Comparison of ENCODE assay signal across 13 cellular contexts in genomic region chr15:79169531-79170123, GRCh38.
A peak's percentile ranks its signal among the peaks of the same experiment; 100 is the strongest.
DNase-seq lines count a peak whose midpoint lies in the region; ATAC-seq and TF ChIP-seq lines count a peak whose summit lies in the region.
"Had no signal": no experiment of that assay in that cellular context is flagged by ENCODE, and none has a peak within 500 bp of the region (broad histone marks: within the 10 kb centered on the region; RNA-seq: fewer than 3 reads in every experiment).

No MANE protein-coding gene starts in this region.

- no peak overlapping the region for H3K27ac Mint-ChIP-seq in stimulated activated naive B cell treated with anti-CD40 and anti-IgM and Interleukin-4, amounts not matched to agents 10 μg/mL and 1 μg/mL and 100 μg/mL, for 72 hours
- H3K27ac Mint-ChIP-seq in activated T-helper 2 cell treated with anti-CD3 and anti-CD28 coated beads, Interferon-gamma antibody, Interleukin-2, Interleukin-4, amounts not matched to agents 10 μg/mL and 5 μg/mL and 100 μg/mL, durations not matched to agents 14 hours and 24 hours and 36 hours = no peak overlapping the region

- CTCF ChIA-PET in HEK293 (lab: Yijun Ruan, JAX) (interaction anchor here (0.6 to 3.3 kb wide), 11 partner anchors 8 to 261 kb away, joined by 3 to 35 read pairs (median 5); no protein-coding TSS in a partner anchor), OCI-LY7 (lab: Charles Lee; ENCODE audit: unreplicated experiment) (no interaction called here)

- 83% methylated on average over 1 of the region's 4 CpGs for WGBS in mesenchymal stem cell
- 57% methylated on average over 4 of the region's 4 CpGs for WGBS in smooth muscle cell (ENCODE audit: low lambda C conversion rate)

- no peaks in the 10 kb centered on the region for H3K36me3 ChIP-seq in HEK293 (ENCODE audit: control insufficient read depth in 2 of 2, insufficient read depth in 1 of 2, low read length in 2 of 2)
- no peaks in the 10 kb centered on the region for H3K36me3 ChIP-seq in mesenchymal stem cell (ENCODE audit: control insufficient read depth in 1 of 2, insufficient read depth in 2 of 2, low read depth in 1 of 2, low read length in 2 of 2)
- H3K36me3 ChIP-seq in smooth muscle cell (ENCODE audit: low read depth) = no peaks in the 10 kb centered on the region
- no peaks in the 10 kb centered on the region for H3K36me3 ChIP-seq in OCI-LY7 (ENCODE audit: insufficient read depth, low read length)
- H3K36me3 ChIP-seq: WERI-Rb-1 had no signal

- intact Hi-C loops in activated T-helper 2 cell treated with anti-CD3 and anti-CD28 coated beads, Interferon-gamma antibody, Interleukin-2, Interleukin-4, amounts not matched to agents 10 μg/mL and 5 μg/mL and 100 μg/mL, durations not matched to agents 14 hours and 24 hours and 36 hours (cut with micrococcal nuclease) = no loop called here
- intact Hi-C loops in OCI-LY7 (cut with micrococcal nuclease; ENCODE audit: unreplicated experiment) = no loop called here

- no TSS peak for BruUV-seq in OCI-LY7 (replicated peaks; lab: Mats Ljungman, UMichigan)

- H2BK120ac ChIP-seq in mesenchymal stem cell (ENCODE audit: low read depth, low read length) = no peak overlapping the region

- H3K27ac ChIP-seq in HEK293 (ENCODE audit: extremely low read depth, low read depth, low read length) (no peak overlapping the region), cingulate gyrus (ENCODE audit: low read depth, low read length) (peak overlapping the region; percentile 13), mesenchymal stem cell (ENCODE audit: low read length, poor library complexity, severe bottlenecking) (no peak overlapping the region), smooth muscle cell (ENCODE audit: low read depth) (peak overlapping the region; percentile 18), OCI-LY7 (ENCODE audit: low read depth, low read length, poor library complexity, severe bottlenecking) (no peak overlapping the region)
- H3K27ac ChIP-seq: WERI-Rb-1 had no signal

- TF ChIP-seq CTCF in HEK293 (tag by site-specific recombination; IDR thresholded peaks at IDR 0.05) (no peak), smooth muscle cell (IDR thresholded peaks at IDR 0.05; ENCODE audit: borderline replicate concordance, insufficient read depth, poor library complexity, severe bottlenecking) (no peak), OCI-LY7 (conservative IDR thresholded peaks at IDR 0.05; ENCODE audit: low read length) (no peak)

- H3K79me2 ChIP-seq in smooth muscle cell (ENCODE audit: low read depth) (no peaks in the 10 kb centered on the region), OCI-LY7 (ENCODE audit: insufficient read depth, low read depth, low read length) (no peaks in the 10 kb centered on the region)

- no peaks in the 10 kb centered on the region for H3K79me1 ChIP-seq in mesenchymal stem cell (replicated peaks; ENCODE audit: low read length, poor library complexity, severe bottlenecking)

- no peak overlapping the region for H4K91ac ChIP-seq in mesenchymal stem cell (ENCODE audit: low read length)

- H3K4me1 Mint-ChIP-seq in stimulated activated naive B cell treated with anti-CD40 and anti-IgM and Interleukin-4, amounts not matched to agents 10 μg/mL and 1 μg/mL and 100 μg/mL, for 72 hours = peaks cover 14 to 18% of the 10 kb centered on the region in 2 donors
- no peaks in the 10 kb centered on the region for H3K4me1 Mint-ChIP-seq in activated T-helper 2 cell treated with anti-CD3 and anti-CD28 coated beads, Interferon-gamma antibody, Interleukin-2, Interleukin-4, amounts not matched to agents 10 μg/mL and 5 μg/mL and 100 μg/mL, durations not matched to agents 14 hours and 24 hours and 36 hours (ENCODE audit: low read depth)
- H3K4me1 Mint-ChIP-seq: naive thymus-derived CD4-positive, alpha-beta T cell had no signal

- no peak for ATAC-seq in stimulated activated naive B cell treated with anti-CD40 and anti-IgM and Interleukin-4, amounts not matched to agents 10 μg/mL and 1 μg/mL and 100 μg/mL, for 72 hours (replicated peaks)
- ATAC-seq: naive thymus-derived CD4-positive, alpha-beta T cell had no signal

- no peak overlapping the region for H2BK15ac ChIP-seq in mesenchymal stem cell (ENCODE audit: low read depth, poor library complexity, severe bottlenecking)

- H3K9me2 ChIP-seq in OCI-LY7 (ENCODE audit: insufficient read depth, low read length) = no peaks in the 10 kb centered on the region

- POLR2A ChIA-PET in HEK293 (lab: Yijun Ruan, JAX) (no interaction called here), OCI-LY7 (lab: Charles Lee) (no interaction called here)

- no peaks in the 10 kb centered on the region for H4K20me1 ChIP-seq in smooth muscle cell (ENCODE audit: low read depth)
- no peaks in the 10 kb centered on the region for H4K20me1 ChIP-seq in OCI-LY7 (ENCODE audit: insufficient read depth, low read length)

- H3K4me1 ChIP-seq in HEK293 (ENCODE audit: control insufficient read depth, insufficient read depth, low read length) = peaks cover 18% of the 10 kb centered on the region
- H3K4me1 ChIP-seq in mesenchymal stem cell (ENCODE audit: control insufficient read depth, insufficient read depth, low read depth, low read length) = peaks cover 21% of the 10 kb centered on the region
- H3K4me1 ChIP-seq in smooth muscle cell (ENCODE audit: low read depth) = no peaks in the 10 kb centered on the region
- H3K4me1 ChIP-seq in OCI-LY7 (ENCODE audit: insufficient read depth, low read length, poor library complexity, severe bottlenecking) = peaks cover 4% of the 10 kb centered on the region

- no peak overlapping the region for H3K14ac ChIP-seq in mesenchymal stem cell (ENCODE audit: low read length in 2 of 2)

- peaks cover 9 to 12% of the 10 kb centered on the region in 2 donors for H3K9me3 Mint-ChIP-seq in stimulated activated naive B cell treated with anti-CD40 and anti-IgM and Interleukin-4, amounts not matched to agents 10 μg/mL and 1 μg/mL and 100 μg/mL, for 72 hours
- no peaks in the 10 kb centered on the region for H3K9me3 Mint-ChIP-seq in activated T-helper 2 cell treated with anti-CD3 and anti-CD28 coated beads, Interferon-gamma antibody, Interleukin-2, Interleukin-4, amounts not matched to agents 10 μg/mL and 5 μg/mL and 100 μg/mL, durations not matched to agents 14 hours and 24 hours and 36 hours

- peaks cover 0 to 7% of the 10 kb centered on the region in 2 donors for H3K36me3 Mint-ChIP-seq in stimulated activated naive B cell treated with anti-CD40 and anti-IgM and Interleukin-4, amounts not matched to agents 10 μg/mL and 1 μg/mL and 100 μg/mL, for 72 hours
- no peaks in the 10 kb centered on the region for H3K36me3 Mint-ChIP-seq in activated T-helper 2 cell treated with anti-CD3 and anti-CD28 coated beads, Interferon-gamma antibody, Interleukin-2, Interleukin-4, amounts not matched to agents 10 μg/mL and 5 μg/mL and 100 μg/mL, durations not matched to agents 14 hours and 24 hours and 36 hours (ENCODE audit: low read depth)
- H3K36me3 Mint-ChIP-seq: naive thymus-derived CD4-positive, alpha-beta T cell had no signal

- H3K9me3 ChIP-seq in HEK293 (ENCODE audit: control insufficient read depth, insufficient read depth, low read depth, low read length) = no peaks in the 10 kb centered on the region
- no peaks in the 10 kb centered on the region for H3K9me3 ChIP-seq in mesenchymal stem cell (ENCODE audit: control insufficient read depth, low read length)
- no peaks in the 10 kb centered on the region for H3K9me3 ChIP-seq in smooth muscle cell (replicated peaks; ENCODE audit: low read depth)
- H3K9me3 ChIP-seq in OCI-LY7 (ENCODE audit: low read length) = no peaks in the 10 kb centered on the region

- peaks cover 0 to 35% of the 10 kb centered on the region in 2 experiments for H3K27me3 ChIP-seq in mesenchymal stem cell (ENCODE audit: control insufficient read depth in 1 of 2, insufficient read depth in 1 of 2, low read length in 2 of 2)
- H3K27me3 ChIP-seq in smooth muscle cell (ENCODE audit: low read depth) = no peaks in the 10 kb centered on the region

- no peak for DNase-seq in mesenchymal stem cell
- no peak for DNase-seq in smooth muscle cell (lab: John Stamatoyannopoulos, UW; ENCODE audit: unreplicated experiment)
- DNase-seq in NCI-H345 (lab: John Stamatoyannopoulos, UW) = no peak
- no peak for DNase-seq in stimulated activated naive B cell treated with anti-CD40 and anti-IgM and Interleukin-4, amounts not matched to agents 10 μg/mL and 1 μg/mL and 100 μg/mL, for 72 hours
- DNase-seq in activated T-helper 2 cell treated with anti-CD3 and anti-CD28 coated beads, Interferon-gamma antibody, Interleukin-2, Interleukin-4, amounts not matched to agents 10 μg/mL and 5 μg/mL and 100 μg/mL, durations not matched to agents 14 hours and 24 hours and 36 hours (ENCODE audit: low spot score) = no peak
- DNase-seq in OCI-LY7 (ENCODE audit: low spot score) = no peak
- DNase-seq: activated CD8-positive, alpha-beta memory T cell treated with anti-CD3 and anti-CD28 coated beads for 24 hours; cortex of kidney; naive thymus-derived CD4-positive, alpha-beta T cell; NCI-H446 treated with DMSO at 0.1 percent for 48 hours; WERI-Rb-1 had no signal

- H3K4ac ChIP-seq in mesenchymal stem cell (ENCODE audit: low read depth in 1 of 2, low read length in 2 of 2) = no peak overlapping the region

- H2BK5ac ChIP-seq in mesenchymal stem cell (ENCODE audit: low read depth, low read length, poor library complexity, severe bottlenecking) = no peak overlapping the region

- no peak overlapping the region for H2AK5ac ChIP-seq in mesenchymal stem cell (ENCODE audit: low read length, severe bottlenecking)

- H4K8ac ChIP-seq in mesenchymal stem cell (ENCODE audit: low read length) = no peak overlapping the region

- H3K23ac ChIP-seq in mesenchymal stem cell (ENCODE audit: low read length in 2 of 2) = no peak overlapping the region

- H3K9ac ChIP-seq in mesenchymal stem cell (ENCODE audit: low read length) = peak overlapping the region; percentile 44
- H3K9ac ChIP-seq in smooth muscle cell (ENCODE audit: low read depth) = no peak overlapping the region

- H3K18ac ChIP-seq in mesenchymal stem cell (ENCODE audit: low read depth in 1 of 2, low read length in 2 of 2) = no peak overlapping the region

- H3K4me3 ChIP-seq in HEK293 (ENCODE audit: low read depth, low read length) (no peak overlapping the region), mesenchymal stem cell (ENCODE audit: insufficient read depth in 1 of 2, low read depth in 1 of 2, low read length in 2 of 2) (no peak overlapping the region), smooth muscle cell (no peak overlapping the region), OCI-LY7 (ENCODE audit: low read depth, low read length, poor library complexity, severe bottlenecking) (no peak overlapping the region)

- H3K4me2 ChIP-seq in mesenchymal stem cell (ENCODE audit: low read length, poor library complexity, severe bottlenecking) (no peak overlapping the region), smooth muscle cell (peak overlapping the region; percentile 29), OCI-LY7 (ENCODE audit: low read length) (no peak overlapping the region)

- no peaks in the 10 kb centered on the region for H3F3A ChIP-seq in smooth muscle cell (ENCODE audit: low read depth)

- H2AFZ ChIP-seq in mesenchymal stem cell (ENCODE audit: low read depth, low read length) = no peak overlapping the region
- H2AFZ ChIP-seq in smooth muscle cell (ENCODE audit: low read depth) = no peak overlapping the region
- no peak overlapping the region for H2AFZ ChIP-seq in OCI-LY7 (ENCODE audit: low read length)

- H3K27me3 Mint-ChIP-seq in stimulated activated naive B cell treated with anti-CD40 and anti-IgM and Interleukin-4, amounts not matched to agents 10 μg/mL and 1 μg/mL and 100 μg/mL, for 72 hours = peaks cover 28 to 39% of the 10 kb centered on the region in 2 donors
- H3K27me3 Mint-ChIP-seq in activated T-helper 2 cell treated with anti-CD3 and anti-CD28 coated beads, Interferon-gamma antibody, Interleukin-2, Interleukin-4, amounts not matched to agents 10 μg/mL and 5 μg/mL and 100 μg/mL, durations not matched to agents 14 hours and 24 hours and 36 hours (ENCODE audit: low read depth) = peaks cover 10% of the 10 kb centered on the region

- no peak overlapping the region for H2BK12ac ChIP-seq in mesenchymal stem cell (ENCODE audit: low read length in 2 of 2)

- H3K4me3 Mint-ChIP-seq in stimulated activated naive B cell treated with anti-CD40 and anti-IgM and Interleukin-4, amounts not matched to agents 10 μg/mL and 1 μg/mL and 100 μg/mL, for 72 hours = no peak overlapping the region
- H3K4me3 Mint-ChIP-seq in activated T-helper 2 cell treated with anti-CD3 and anti-CD28 coated beads, Interferon-gamma antibody, Interleukin-2, Interleukin-4, amounts not matched to agents 10 μg/mL and 5 μg/mL and 100 μg/mL, durations not matched to agents 14 hours and 24 hours and 36 hours (ENCODE audit: low read depth) = no peak overlapping the region
- H3K4me3 Mint-ChIP-seq: naive thymus-derived CD4-positive, alpha-beta T cell had no signal

Comparison
In these comparisons a context has a peak if more than half of its experiments do, and no peak if none do; other contexts are left out.
1. H3K27ac ChIP-seq: peak in cingulate gyrus (single experiment) and smooth muscle cell (single experiment); none in HEK293 (single experiment), mesenchymal stem cell (single experiment) and OCI-LY7 (single experiment).